Comparison of ENCODE assay signal across 8 cellular contexts in genomic region chr5:40798856-40799210, GRCh38. TPM values are rescaled to one million over a fixed set of nuclear protein-coding genes. Genes with fewer than 3 reads are reported as not detected.
DNase-seq lines count a peak whose midpoint lies in the region; ATAC-seq and TF ChIP-seq lines count a peak whose summit lies in the region.

No MANE protein-coding gene starts in this region.

- ATAC-seq in activated naive CD8-positive, alpha-beta T cell treated with anti-CD3 and anti-CD28 coated beads, Interleukin-2, amount 50 U/mL, for 24 hours, result no peak

- H3K27me3 Mint-ChIP-seq in T-helper 1 cell treated with Interleukin-12 subunit alpha and Interleukin-12 subunit beta and Interleukin-4 antibody, amounts not matched to agents 30 μg/mL and 1 μg/mL, for 36 hours (ENCODE audit: low read depth), result peaks cover 14% of the 10 kb centered on the region
- H3K27me3 Mint-ChIP-seq in activated naive CD8-positive, alpha-beta T cell treated with anti-CD3 and anti-CD28 coated beads, Interleukin-2, amount 50 U/mL, for 24 hours, result peaks cover 3% of the 10 kb centered on the region

- peak overlapping the region; percentile 87 for H3K4me3 Mint-ChIP-seq in T-helper 1 cell treated with Interleukin-12 subunit alpha and Interleukin-12 subunit beta and Interleukin-4 antibody, amounts not matched to agents 30 μg/mL and 1 μg/mL, for 36 hours
- H3K4me3 Mint-ChIP-seq in activated naive CD8-positive, alpha-beta T cell treated with anti-CD3 and anti-CD28 coated beads, Interleukin-2, amount 50 U/mL, for 24 hours, result peak overlapping the region; percentile 90

- no peaks in the 10 kb centered on the region for H3K27me3 ChIP-seq in kidney epithelial cell (ENCODE audit: control insufficient read depth, insufficient read depth, low read length)

- H3K36me3 ChIP-seq in kidney epithelial cell (ENCODE audit: control insufficient read depth, insufficient read depth, low read length), result no peaks in the 10 kb centered on the region

- peaks cover 33% of the 10 kb centered on the region for H3K4me1 Mint-ChIP-seq in T-helper 1 cell treated with Interleukin-12 subunit alpha and Interleukin-12 subunit beta and Interleukin-4 antibody, amounts not matched to agents 30 μg/mL and 1 μg/mL, for 36 hours (ENCODE audit: low read depth)
- peaks cover 42% of the 10 kb centered on the region for H3K4me1 Mint-ChIP-seq in activated naive CD8-positive, alpha-beta T cell treated with anti-CD3 and anti-CD28 coated beads, Interleukin-2, amount 50 U/mL, for 24 hours

- H3K4me3 ChIP-seq in kidney epithelial cell (ENCODE audit: low read depth, low read length), result peak overlapping the region; percentile 75

- H3K27ac Mint-ChIP-seq in T-helper 1 cell treated with Interleukin-12 subunit alpha and Interleukin-12 subunit beta and Interleukin-4 antibody, amounts not matched to agents 30 μg/mL and 1 μg/mL, for 36 hours, result no peak overlapping the region
- peak overlapping the region; percentile 93 for H3K27ac Mint-ChIP-seq in activated naive CD8-positive, alpha-beta T cell treated with anti-CD3 and anti-CD28 coated beads, Interleukin-2, amount 50 U/mL, for 24 hours

- no peaks in the 10 kb centered on the region for H3K9me3 Mint-ChIP-seq in T-helper 1 cell treated with Interleukin-12 subunit alpha and Interleukin-12 subunit beta and Interleukin-4 antibody, amounts not matched to agents 30 μg/mL and 1 μg/mL, for 36 hours
- H3K9me3 Mint-ChIP-seq in activated naive CD8-positive, alpha-beta T cell treated with anti-CD3 and anti-CD28 coated beads, Interleukin-2, amount 50 U/mL, for 24 hours, result no peaks in the 10 kb centered on the region

- H3K36me3 Mint-ChIP-seq in T-helper 1 cell treated with Interleukin-12 subunit alpha and Interleukin-12 subunit beta and Interleukin-4 antibody, amounts not matched to agents 30 μg/mL and 1 μg/mL, for 36 hours (ENCODE audit: low read depth), result peaks cover 14% of the 10 kb centered on the region
- peaks cover 13% of the 10 kb centered on the region for H3K36me3 Mint-ChIP-seq in activated naive CD8-positive, alpha-beta T cell treated with anti-CD3 and anti-CD28 coated beads, Interleukin-2, amount 50 U/mL, for 24 hours (ENCODE audit: low read depth)

- DNase-seq in T-helper 1 cell, result no peak
- no peak for DNase-seq in activated naive CD8-positive, alpha-beta T cell treated with anti-CD3 and anti-CD28 coated beads, Interleukin-2, amount 50 U/mL, for 24 hours
- DNase-seq in kidney epithelial cell (ENCODE audit: low read depth), result no peak
- DNase-seq in NCI-H2107 treated with DMSO at 0.1 percent for 48 hours (lab: John Stamatoyannopoulos, UW; ENCODE audit: unreplicated experiment), result no peak
- DNase-seq in ureter (ENCODE audit: low spot score), result no peak
- DNase-seq in Ammon's horn (ENCODE audit: low spot score), result no peak

- no peak for TF ChIP-seq CTCF in kidney epithelial cell (IDR thresholded peaks at IDR 0.05; ENCODE audit: insufficient read depth, low read length, poor library complexity, severe bottlenecking)

- peak overlapping the region; percentile 89 for H3K27ac ChIP-seq in temporal lobe (ENCODE audit: low read depth, low read length)

RNA-seq across cellular contexts. Expression of gene PRKAA1, which starts 0.7 kb away (rescaled TPM):
- total RNA-seq in kidney epithelial cell (46.6 and 55.2 TPM in 2 replicates), temporal lobe (58.8 TPM), ureter (114 TPM)

RNA-seq across cellular contexts. Expression of gene RPL37, which starts 36.2 kb away (rescaled TPM):
- 171 and 219 TPM in 2 replicates for total RNA-seq in kidney epithelial cell
- total RNA-seq in temporal lobe, result 380 TPM
- 1,647 TPM for total RNA-seq in ureter

RNA-seq across cellular contexts. Expression of gene CARD6, which starts 42.3 kb away (rescaled TPM):
- total RNA-seq in kidney epithelial cell (1.9 and 3.3 TPM in 2 replicates), temporal lobe (0.74 TPM), ureter (17.1 TPM)

RNA-seq across cellular contexts. Expression of gene TTC33, which starts 43.1 kb away (rescaled TPM):
- 10.7 and 13.8 TPM in 2 replicates for total RNA-seq in kidney epithelial cell
- 47.9 TPM for total RNA-seq in temporal lobe
- total RNA-seq in ureter, result 12.6 TPM
